23 cellular contexts compared by ENCODE assay signal in the genomic region with DNA sequence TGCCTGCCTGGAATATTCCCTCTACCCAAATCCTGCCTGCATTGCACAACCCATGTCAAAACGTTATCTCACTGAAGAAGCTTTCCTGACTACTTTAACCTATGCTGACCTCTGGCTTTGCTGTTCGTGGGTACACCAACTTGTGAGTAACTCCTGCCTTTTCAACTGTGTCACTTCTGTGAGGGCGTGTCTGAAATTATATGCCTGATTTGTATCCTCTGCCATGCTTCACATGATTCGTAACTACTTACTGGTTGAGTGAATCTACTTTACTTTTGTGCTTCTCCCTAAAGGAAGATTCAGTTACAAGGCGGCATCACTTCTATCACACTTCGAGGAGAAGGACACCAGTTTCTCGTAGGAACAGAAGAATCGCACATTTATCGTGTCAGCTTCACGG. TPM values are rescaled to one million over a fixed set of nuclear protein-coding genes. Genes with fewer than 3 reads are reported as not detected.
"Had no signal": no experiment of that assay in that cellular context is flagged by ENCODE, and none has a peak within 500 bp of the region (broad histone marks: within the 10 kb centered on the region; RNA-seq: fewer than 3 reads in every experiment).

No MANE protein-coding gene starts in this region.

- H3K4me3 Mint-ChIP-seq: activated naive CD4-positive, alpha-beta T cell treated with anti-CD3 and anti-CD28 coated beads, Interleukin-2, amount 50 U/mL, for 24 hours; immature natural killer cell; mesothelial cell of epicardium; nephron; stimulated activated naive CD8-positive, alpha-beta T cell treated with anti-CD3 and anti-CD28 coated beads, Interleukin-15, Interleukin-2, amounts not matched to agents 100 ng/mL and 50 ng/mL, for 24 hours; T-helper 1 cell treated with Interleukin-12 subunit alpha and Interleukin-12 subunit beta and Interleukin-4 antibody, amounts not matched to agents 30 μg/mL and 1 μg/mL, for 36 hours had no signal

- H3K36me3 Mint-ChIP-seq: activated naive CD4-positive, alpha-beta T cell treated with anti-CD3 and anti-CD28 coated beads, Interleukin-2, amount 50 U/mL, for 24 hours; immature natural killer cell; mesothelial cell of epicardium had no signal

- H3K4me1 ChIP-seq: breast epithelium, esophagus squamous epithelium, lower lobe of right lung, right atrium auricular region, tibial nerve, uterus had no signal

- H3K9me3 ChIP-seq: breast epithelium, esophagus squamous epithelium, lower lobe of right lung, uterus had no signal

- H3K9me3 Mint-ChIP-seq: activated naive CD4-positive, alpha-beta T cell treated with anti-CD3 and anti-CD28 coated beads, Interleukin-2, amount 50 U/mL, for 24 hours; immature natural killer cell; nephron; stimulated activated naive CD8-positive, alpha-beta T cell treated with anti-CD3 and anti-CD28 coated beads, Interleukin-15, Interleukin-2, amounts not matched to agents 100 ng/mL and 50 ng/mL, for 24 hours; T-helper 1 cell treated with Interleukin-12 subunit alpha and Interleukin-12 subunit beta and Interleukin-4 antibody, amounts not matched to agents 30 μg/mL and 1 μg/mL, for 36 hours had no signal

- H3K4me3 ChIP-seq: breast epithelium, esophagus squamous epithelium, lower lobe of right lung, right atrium auricular region, skin epidermis, tibial nerve, uterus had no signal

- H3K4me1 Mint-ChIP-seq: activated naive CD4-positive, alpha-beta T cell treated with anti-CD3 and anti-CD28 coated beads, Interleukin-2, amount 50 U/mL, for 24 hours; immature natural killer cell; mesothelial cell of epicardium; nephron had no signal

- DNase-seq: activated CD4-positive, alpha-beta T cell treated with anti-CD3 and anti-CD28 coated beads, Interleukin-2, amount 50 U/mL, for 4 hours; activated gamma-delta T cell; cerebellar nuclear complex; cortex of kidney; esophagus squamous epithelium; immature natural killer cell; left colon; lower lobe of right lung; occipital lobe; posterior cingulate gyrus; uterus; WERI-Rb-1 had no signal

- FAIRE-seq: astrocyte, endometrium had no signal

- H3K27ac Mint-ChIP-seq: activated naive CD4-positive, alpha-beta T cell treated with anti-CD3 and anti-CD28 coated beads, Interleukin-2, amount 50 U/mL, for 24 hours; immature natural killer cell; mesothelial cell of epicardium; nephron; stimulated activated naive CD8-positive, alpha-beta T cell treated with anti-CD3 and anti-CD28 coated beads, Interleukin-15, Interleukin-2, amounts not matched to agents 100 ng/mL and 50 ng/mL, for 24 hours; T-helper 1 cell treated with Interleukin-12 subunit alpha and Interleukin-12 subunit beta and Interleukin-4 antibody, amounts not matched to agents 30 μg/mL and 1 μg/mL, for 36 hours had no signal

- H3K27ac ChIP-seq: breast epithelium, esophagus squamous epithelium, lower lobe of right lung, right atrium auricular region, skin epidermis, tibial nerve, uterus, WERI-Rb-1 had no signal

- ATAC-seq: left colon, lower lobe of right lung had no signal

- H3K27me3 ChIP-seq: breast epithelium, esophagus squamous epithelium, right atrium auricular region, tibial nerve, uterus had no signal

- H3K36me3 ChIP-seq: breast epithelium, esophagus squamous epithelium, lower lobe of right lung, right atrium auricular region, tibial nerve, uterus, WERI-Rb-1 had no signal

RNA-seq across cellular contexts. Expression of gene CFAP52, which starts 35.6 kb away (rescaled TPM):
- total RNA-seq: astrocyte, esophagus squamous epithelium, left colon, mesothelial cell of epicardium had no signal
- polyA plus RNA-seq: immature natural killer cell had no signal
